ENCODE assay signal across 27 cellular contexts in genomic region chr22:21992593-21993237, GRCh38. TPM values are rescaled to one million over a fixed set of nuclear protein-coding genes. Genes with fewer than 3 reads are reported as not detected.
DNase-seq lines count a peak whose midpoint lies in the region; ATAC-seq, FAIRE-seq and TF ChIP-seq lines count a peak whose summit lies in the region.
"Had no signal": no experiment of that assay in that cellular context is flagged by ENCODE, and none has a peak within 500 bp of the region (broad histone marks: within the 10 kb centered on the region; RNA-seq: fewer than 3 reads in every experiment).

No MANE protein-coding gene starts in this region.

- TF ChIP-seq CTCF in liver (IDR thresholded peaks at IDR 0.05; ENCODE audit: low read depth, low read length, missing input control) (no peak), HepG2 (CRISPR knock-in tag; IDR thresholded peaks at IDR 0.05) (no peak), K562 (IDR thresholded peaks at IDR 0.05 in 2 of 3, conservative IDR thresholded peaks at IDR 0.05 in 1 of 3; ENCODE audit: insufficient read depth in 2 of 3, low read depth in 1 of 3, low read length in 3 of 3) (no peak), right lobe of liver (IDR thresholded peaks at IDR 0.05) (no peak)

- no peak overlapping the region for H3K4me2 ChIP-seq in HepG2 (ENCODE audit: low read depth, low read length)
- H3K4me2 ChIP-seq in K562 (ENCODE audit: insufficient read depth, low read length) = no peak overlapping the region
- H3K4me2 ChIP-seq: A549, BLaER1 had no signal

- TF ChIP-seq RAD21 in liver (IDR thresholded peaks at IDR 0.05) (no peak), HepG2 (CRISPR knock-in tag; IDR thresholded peaks at IDR 0.05) (no peak), K562 (CRISPR knock-in tag; conservative IDR thresholded peaks at IDR 0.05 in 1 of 2, IDR thresholded peaks at IDR 0.05 in 1 of 2) (no peak)

- H4K20me1 ChIP-seq in HepG2 (ENCODE audit: insufficient read depth, low read length) (no peaks in the 10 kb centered on the region), K562 (replicated peaks; ENCODE audit: control insufficient read depth, insufficient read depth, low read length) (no peaks in the 10 kb centered on the region)
- H4K20me1 ChIP-seq: BLaER1 had no signal

- DNase-seq in HepG2 (ENCODE audit: low spot score) (no peak), H7 (peak; percentile 12), K562 (ENCODE audit: extremely low read depth in 1 of 4, low spot score in 3 of 4) (peak; percentile 57 to 84 (median 74)), right lobe of liver (no peak), OCI-M2 (lab: John Stamatoyannopoulos, UW; ENCODE audit: unreplicated experiment) (no peak), hepatic stellate cell (ENCODE audit: low spot score) (no peak), HTR-8/SVneo (ENCODE audit: insufficient read length, low spot score) (no peak)
- DNase-seq: BE2C; C1 segment of cervical spinal cord; CD4-positive, alpha-beta memory T cell; CD4-positive, CD25-positive, alpha-beta regulatory T cell; CD8-positive, alpha-beta memory T cell; COR-L47; DMS 273 treated with DMSO at 0.1 percent for 48 hours; DMS153; DMS53; DMS79; DND-41; EL; GDM1 had no signal

- POLR2A ChIA-PET in HepG2 (lab: Yijun Ruan, JAX) = no interaction called here
- POLR2A ChIA-PET in K562 (lab: Yijun Ruan, JAX) = interaction anchor here (0.6 to 22.7 kb wide), 15 partner anchors 8 to 179 kb away, joined by 3 to 382 read pairs (median 4); partner anchors contain the start of gene TOP3B

- TF ChIP-seq POLR2A in HepG2 (IDR thresholded peaks at IDR 0.05; ENCODE audit: insufficient read depth in 1 of 2, low read depth in 2 of 2, low read length in 2 of 2) (no peak), K562 (conservative IDR thresholded peaks at IDR 0.05) (no peak), right lobe of liver (IDR thresholded peaks at IDR 0.05) (no peak)

- H3K36me3 ChIP-seq in liver (ENCODE audit: control insufficient read depth in 4 of 4, insufficient read depth in 3 of 4, low read depth in 1 of 4, low read length in 3 of 4) = no peaks in the 10 kb centered on the region
- no peaks in the 10 kb centered on the region for H3K36me3 ChIP-seq in HepG2 (replicated peaks in 1 of 2; ENCODE audit: control insufficient read depth in 1 of 2, insufficient read depth in 2 of 2, low read length in 2 of 2)
- no peaks in the 10 kb centered on the region for H3K36me3 ChIP-seq in H7 (replicated peaks; ENCODE audit: control insufficient read depth, insufficient read depth, low read length)
- no peaks in the 10 kb centered on the region for H3K36me3 ChIP-seq in K562 (ENCODE audit: control insufficient read depth, insufficient read depth, low read length)
- H3K36me3 ChIP-seq in right lobe of liver = no peaks in the 10 kb centered on the region
- H3K36me3 ChIP-seq: BE2C, BLaER1 had no signal

- in situ Hi-C loops in HepG2 (cut with HindIII; ENCODE audit: extremely low pct_ligation_motif_present, low pct_unique_long_range_greater_than_20kb) = no loop called here
- in situ Hi-C loops in K562 (cut with MboI) = no loop called here

- BruUV-seq in HepG2 (replicated peaks; lab: Mats Ljungman, UMichigan) (no TSS peak), K562 (replicated peaks; lab: Mats Ljungman, UMichigan) (no TSS peak)

- H3K9ac ChIP-seq in liver (ENCODE audit: low read depth in 1 of 2, low read length in 2 of 2) = no peak overlapping the region
- no peak overlapping the region for H3K9ac ChIP-seq in HepG2 (ENCODE audit: insufficient read depth, low read depth, low read length)
- H3K9ac ChIP-seq in K562 (ENCODE audit: insufficient read depth in 1 of 2, low read depth in 2 of 2, low read length in 2 of 2) = no peak overlapping the region; a peak in 1 of 4 replicates
- H3K9ac ChIP-seq: BLaER1 had no signal

- no peaks in the 10 kb centered on the region for H3K9me1 ChIP-seq in K562 (ENCODE audit: control insufficient read depth, insufficient read depth, low read length)

- FAIRE-seq in HepG2 (lab: Jason Lieb, UNC) (no peak), K562 (lab: Jason Lieb, UNC) (no peak), HTR-8/SVneo (lab: Jason Lieb, UNC) (no peak)
- FAIRE-seq: A549, GM12878, GM12892, GM18507 had no signal

- H3K27ac ChIP-seq in liver (ENCODE audit: low read depth in 1 of 2, low read length in 2 of 2) = peak overlapping the region; percentile 70 to 79
- H3K27ac ChIP-seq in HepG2 (ENCODE audit: extremely low read length, insufficient read depth, low read length) = no peak overlapping the region
- H3K27ac ChIP-seq in K562 (ENCODE audit: extremely low read depth, low read depth, low read length) = no peak overlapping the region
- H3K27ac ChIP-seq in right lobe of liver = peak overlapping the region; percentile 57 to 87 (median 74)
- H3K27ac ChIP-seq: 22Rv1, A549, BLaER1 had no signal

- 66% methylated on average over 7 of the region's 7 CpGs for WGBS in liver
- WGBS in HepG2 (ENCODE audit: low lambda C conversion rate) = 48% methylated on average over 7 of the region's 7 CpGs
- WGBS in K562 (ENCODE audit: insufficient coverage, low coverage, missing lambda C conversion rate) = 46% methylated on average over 7 of the region's 7 CpGs
- 58% methylated on average over 7 of the region's 7 CpGs for WGBS in right lobe of liver (ENCODE audit: insufficient coverage, low coverage, low lambda C conversion rate, missing lambda C conversion rate)

- H3K4me1 ChIP-seq in liver (ENCODE audit: control insufficient read depth in 4 of 4, insufficient read depth in 4 of 4, low read length in 3 of 4) = peaks cover 11 to 36% (median 30%) of the 10 kb centered on the region in 4 donors
- peaks cover 15% of the 10 kb centered on the region for H3K4me1 ChIP-seq in HepG2 (ENCODE audit: insufficient read depth, low read length)
- peaks cover 20 to 31% of the 10 kb centered on the region in 2 experiments; a peak in 4 of 5 replicates for H3K4me1 ChIP-seq in K562 (replicated peaks in 1 of 2; ENCODE audit: control insufficient read depth in 2 of 2, insufficient read depth in 2 of 2, low read length in 2 of 2)
- H3K4me1 ChIP-seq in right lobe of liver = peaks cover 0 to 31% (median 12%) of the 10 kb centered on the region in 4 donors
- H3K4me1 ChIP-seq: A549, BE2C, BLaER1 had no signal

- H3K27me3 ChIP-seq in liver (ENCODE audit: control insufficient read depth in 4 of 4, insufficient read depth in 4 of 4, low read length in 3 of 4) (no peaks in the 10 kb centered on the region), HepG2 (ENCODE audit: control insufficient read depth in 1 of 2, insufficient read depth in 2 of 2, low read length in 2 of 2) (peaks cover 0 to 36% of the 10 kb centered on the region in 2 experiments; a peak in 3 of 5 replicates), H7 (ENCODE audit: control insufficient read depth, insufficient read depth, low read length) (peaks cover 95% of the 10 kb centered on the region), K562 (ENCODE audit: control insufficient read depth in 2 of 2, insufficient read depth in 2 of 2, low read length in 2 of 2) (peaks cover 0 to 16% of the 10 kb centered on the region in 2 experiments; a peak in 3 of 5 replicates), right lobe of liver (no peaks in the 10 kb centered on the region)
- H3K27me3 ChIP-seq: BE2C, BLaER1 had no signal

- ATAC-seq in HepG2 = no peak
- no peak for ATAC-seq in K562
- peak; percentile 59 to 72 (median 68) for ATAC-seq in right lobe of liver
- ATAC-seq: A549, GM12878 had no signal

- no peak overlapping the region for H3K4me3 ChIP-seq in liver (ENCODE audit: low read depth in 1 of 3, low read length in 3 of 3)
- H3K4me3 ChIP-seq in HepG2 (replicated peaks in 1 of 3; ENCODE audit: insufficient read depth in 1 of 3, low read depth in 2 of 3, low read length in 3 of 3) = no peak overlapping the region
- no peak overlapping the region for H3K4me3 ChIP-seq in H7 (ENCODE audit: insufficient read depth, low read depth, low read length)
- H3K4me3 ChIP-seq in K562 = no peak overlapping the region
- no peak overlapping the region for H3K4me3 ChIP-seq in right lobe of liver
- H3K4me3 ChIP-seq: A549, BLaER1, GM12878 had no signal

- TF ChIP-seq EP300 in HepG2 (IDR thresholded peaks at IDR 0.05; ENCODE audit: low read depth in 2 of 2, low read length in 2 of 2) (no peak), HepG2 (CRISPR knock-in tag; IDR thresholded peaks at IDR 0.05; ENCODE audit: borderline replicate concordance) (no peak), K562 (IDR thresholded peaks at IDR 0.05; ENCODE audit: low read length) (no peak)

- no peak overlapping the region for H2AFZ ChIP-seq in HepG2 (ENCODE audit: low read length)
- peak overlapping the region; percentile 60 for H2AFZ ChIP-seq in K562 (ENCODE audit: low read depth, low read length)

- H3K9me3 ChIP-seq in liver (ENCODE audit: control insufficient read depth in 4 of 4, low read length in 3 of 4) (no peaks in the 10 kb centered on the region), HepG2 (ENCODE audit: low read length) (no peaks in the 10 kb centered on the region), K562 (replicated peaks; ENCODE audit: control insufficient read depth, insufficient read depth, low read depth, low read length) (no peaks in the 10 kb centered on the region), right lobe of liver (no peaks in the 10 kb centered on the region)
- H3K9me3 ChIP-seq: A549, BE2C, BLaER1 had no signal

- H3K79me2 ChIP-seq in HepG2 (ENCODE audit: insufficient read depth, low read length) = no peaks in the 10 kb centered on the region
- no peaks in the 10 kb centered on the region for H3K79me2 ChIP-seq in K562 (ENCODE audit: control insufficient read depth, insufficient read depth, low read length)

- CTCF ChIA-PET in HepG2 (lab: Yijun Ruan, JAX; ENCODE audit: low intra/inter-chr PET ratio, low total read pairs) (no interaction called here), K562 (lab: Yijun Ruan, JAX; ENCODE audit: low intra/inter-chr PET ratio) (interaction anchor here (0.6 kb wide), 1 partner anchor 1466 kb away, joined by 3 read pairs; no protein-coding TSS in a partner anchor)

- intact Hi-C loops in HepG2 (cut with micrococcal nuclease; ENCODE audit: unreplicated experiment) = no loop called here
- intact Hi-C loops in K562 (cut with micrococcal nuclease) = no loop called here
- intact Hi-C loops in right lobe of liver (cut with DNase I) = no loop called here

RNA-seq across cellular contexts. Expression of gene TOP3B, which starts 10.1 kb away (rescaled TPM):
- total RNA-seq in liver = 10 to 100 TPM in 1 of 2 donors, 1 to 10 TPM in 1; 9.7 to 26.9 TPM
- polyA plus RNA-seq in liver = 1 to 10 TPM; 6.0 to 7.9 TPM
- 18.2 and 28.5 TPM in 2 replicates for total RNA-seq in HepG2 (2016; rRNA removed; fragmentation: Illumina TruSeq; extraction: Trizol)
- 15.2 and 19.6 TPM in 2 replicates for total RNA-seq in HepG2 (2016; cell fraction: cytosol; rRNA removed; fragmentation: Illumina TruSeq; extraction: Trizol; ENCODE audit: low read depth)
- 16.3 and 26.7 TPM in 2 replicates for total RNA-seq in HepG2 (2016; cell fraction: insoluble cytoplasmic fraction; rRNA removed; fragmentation: Illumina TruSeq; extraction: Trizol)
- total RNA-seq in HepG2 (2016; cell fraction: membrane; rRNA removed; fragmentation: Illumina TruSeq; extraction: Trizol) = 11.0 and 11.7 TPM in 2 replicates
- 44.1 and 55.2 TPM in 2 replicates for total RNA-seq in HepG2 (2016; cell fraction: nucleus; rRNA removed; fragmentation: Illumina TruSeq; extraction: Trizol)
- 29.7 and 36.2 TPM in 2 replicates for polyA plus RNA-seq in HepG2 (2011; rRNA removed)
- polyA plus RNA-seq in HepG2 (2011; cell fraction: cytosol; rRNA removed) = 8.8 and 12.0 TPM in 2 replicates
- 321 and 373 TPM in 2 replicates for polyA plus RNA-seq in HepG2 (2011; cell fraction: nucleus; rRNA removed)
- polyA plus RNA-seq in HepG2 (2012) = 22.3 and 45.3 TPM in 2 replicates
- 1.6 and 1.8 TPM in 2 replicates for polyA plus RNA-seq in HepG2 (2016; cell fraction: cytosol; fragmentation: Illumina TruSeq; extraction: Trizol; ENCODE audit: low read depth)
- 13.9 and 14.0 TPM in 2 replicates for polyA plus RNA-seq in HepG2 (2016; cell fraction: insoluble cytoplasmic fraction; fragmentation: Illumina TruSeq; extraction: Trizol; ENCODE audit: low read depth)
- 2.7 and 2.9 TPM in 2 replicates for polyA plus RNA-seq in HepG2 (2016; cell fraction: membrane; fragmentation: Illumina TruSeq; extraction: Trizol; ENCODE audit: low read depth)
- polyA plus RNA-seq in HepG2 (2016; cell fraction: nucleus; fragmentation: Illumina TruSeq; extraction: Trizol; ENCODE audit: insufficient read depth, low read depth) = 115 and 122 TPM in 2 replicates
- polyA minus RNA-seq in HepG2 (2011; rRNA and poly(A)+ RNA removed; ENCODE audit: low replicate concordance) = 29.4 and 31.9 TPM in 2 replicates
- polyA minus RNA-seq in HepG2 (2011; cell fraction: cytosol; rRNA and poly(A)+ RNA removed) = 3.7 and 5.9 TPM in 2 replicates
- 49.7 and 52.4 TPM in 2 replicates for polyA minus RNA-seq in HepG2 (2011; cell fraction: nucleus; rRNA and poly(A)+ RNA removed)
- total RNA-seq in H7 (2014; rRNA removed; shearing (Covaris generic)) = 53.8 and 76.2 TPM in 2 replicates
- total RNA-seq in K562 (2011; cell fraction: chromatin; rRNA removed; ENCODE audit: low replicate concordance) = 654 and 1,271 TPM in 2 replicates
- 667 and 676 TPM in 2 replicates for total RNA-seq in K562 (2011; cell fraction: nucleolus; rRNA removed)
- total RNA-seq in K562 (2011; cell fraction: nucleoplasm; rRNA removed) = 562 and 595 TPM in 2 replicates
- total RNA-seq in K562 (2014; rRNA removed) = 168 and 209 TPM in 2 replicates
- total RNA-seq in K562 (2014; rRNA removed; fragmentation: Illumina TruSeq; extraction: Trizol) = 70.7 and 93.0 TPM in 2 replicates
- total RNA-seq in K562 (2015; rRNA removed; fragmentation: Illumina TruSeq; extraction: Trizol) = 132 and 135 TPM in 2 replicates
- 182 and 188 TPM in 2 replicates for total RNA-seq in K562 (2021)
- 77.5 and 115 TPM in 2 replicates for polyA plus RNA-seq in K562 (2011; rRNA removed)
- 70.1 and 77.8 TPM in 2 replicates for polyA plus RNA-seq in K562 (2011; cell fraction: cytosol; rRNA removed)
- polyA plus RNA-seq in K562 (2011; cell fraction: nucleus; rRNA removed) = 984 and 1,286 TPM in 2 replicates
- 96.9 and 122 TPM in 2 replicates for polyA plus RNA-seq in K562 (2012)
- polyA plus RNA-seq in K562 (2014; fragmentation: Illumina TruSeq; extraction: Trizol) = 112 and 123 TPM in 2 replicates
- 10 to 100 TPM in 1 of 2 experiments, 1 to 10 TPM in 1; 3.0 to 11.5 TPM for polyA plus RNA-seq in K562 (2014; fragmentation: Nextera tagmentation; extraction: Ambion mirVana)
- polyA plus RNA-seq in K562 (2014; rRNA removed) = 153 and 161 TPM in 2 replicates
- polyA minus RNA-seq in K562 (2011; rRNA and poly(A)+ RNA removed) = 98.9 and 108 TPM in 2 replicates
- polyA minus RNA-seq in K562 (2011; cell fraction: cytosol; rRNA and poly(A)+ RNA removed) = 76.3 and 79.3 TPM in 2 replicates
- polyA minus RNA-seq in K562 (2011; cell fraction: nucleus; rRNA and poly(A)+ RNA removed) = 248 and 295 TPM in 2 replicates
- 10 to 100 TPM; 13.5 to 20.4 (median 15.6) TPM for total RNA-seq in right lobe of liver

RNA-seq across cellular contexts. Expression of gene PPM1F, which starts 40.1 kb away (rescaled TPM):
- 10 to 100 TPM; 11.4 to 15.5 TPM for total RNA-seq in liver
- 1 to 10 TPM; 1.8 to 6.4 TPM for polyA plus RNA-seq in liver
- total RNA-seq in HepG2 (2016; rRNA removed; fragmentation: Illumina TruSeq; extraction: Trizol) = 19.6 and 20.4 TPM in 2 replicates
- 1.8 TPM in 2 replicates for total RNA-seq in HepG2 (2016; cell fraction: cytosol; rRNA removed; fragmentation: Illumina TruSeq; extraction: Trizol; ENCODE audit: low read depth)
- total RNA-seq in HepG2 (2016; cell fraction: insoluble cytoplasmic fraction; rRNA removed; fragmentation: Illumina TruSeq; extraction: Trizol) = 19.5 and 19.8 TPM in 2 replicates
- 5.8 and 7.5 TPM in 2 replicates for total RNA-seq in HepG2 (2016; cell fraction: membrane; rRNA removed; fragmentation: Illumina TruSeq; extraction: Trizol)
- total RNA-seq in HepG2 (2016; cell fraction: nucleus; rRNA removed; fragmentation: Illumina TruSeq; extraction: Trizol) = 13.2 and 13.5 TPM in 2 replicates
- 11.0 and 14.4 TPM in 2 replicates for polyA plus RNA-seq in HepG2 (2011; rRNA removed)
- 8.9 and 10.5 TPM in 2 replicates for polyA plus RNA-seq in HepG2 (2011; cell fraction: cytosol; rRNA removed)
- polyA plus RNA-seq in HepG2 (2011; cell fraction: nucleus; rRNA removed) = 51.0 and 62.2 TPM in 2 replicates
- 7.7 and 10.0 TPM in 2 replicates for polyA plus RNA-seq in HepG2 (2012)
- 1.2 and 1.9 TPM in 2 replicates for polyA plus RNA-seq in HepG2 (2016; cell fraction: cytosol; fragmentation: Illumina TruSeq; extraction: Trizol; ENCODE audit: low read depth)
- polyA plus RNA-seq in HepG2 (2016; cell fraction: insoluble cytoplasmic fraction; fragmentation: Illumina TruSeq; extraction: Trizol; ENCODE audit: low read depth) = 11.3 and 12.7 TPM in 2 replicates
- 3.0 and 4.1 TPM in 2 replicates for polyA plus RNA-seq in HepG2 (2016; cell fraction: membrane; fragmentation: Illumina TruSeq; extraction: Trizol; ENCODE audit: low read depth)
- 19.5 and 30.2 TPM in 2 replicates for polyA plus RNA-seq in HepG2 (2016; cell fraction: nucleus; fragmentation: Illumina TruSeq; extraction: Trizol; ENCODE audit: insufficient read depth, low read depth)
- polyA minus RNA-seq in HepG2 (2011; rRNA and poly(A)+ RNA removed; ENCODE audit: low replicate concordance) = 9.9 and 30.7 TPM in 2 replicates
- 9.1 and 9.8 TPM in 2 replicates for polyA minus RNA-seq in HepG2 (2011; cell fraction: cytosol; rRNA and poly(A)+ RNA removed)
- polyA minus RNA-seq in HepG2 (2011; cell fraction: nucleus; rRNA and poly(A)+ RNA removed) = 7.8 and 8.6 TPM in 2 replicates
- 19.7 and 34.8 TPM in 2 replicates for total RNA-seq in H7 (2014; rRNA removed; shearing (Covaris generic))
- 103 and 226 TPM in 2 replicates for total RNA-seq in K562 (2011; cell fraction: chromatin; rRNA removed; ENCODE audit: low replicate concordance)
- total RNA-seq in K562 (2011; cell fraction: nucleolus; rRNA removed) = 122 and 135 TPM in 2 replicates
- 120 and 153 TPM in 2 replicates for total RNA-seq in K562 (2011; cell fraction: nucleoplasm; rRNA removed)
- 132 and 153 TPM in 2 replicates for total RNA-seq in K562 (2014; rRNA removed)
- 33.1 and 36.9 TPM in 2 replicates for total RNA-seq in K562 (2014; rRNA removed; fragmentation: Illumina TruSeq; extraction: Trizol)
- 74.6 and 75.0 TPM in 2 replicates for total RNA-seq in K562 (2015; rRNA removed; fragmentation: Illumina TruSeq; extraction: Trizol)
- total RNA-seq in K562 (2021) = 157 and 159 TPM in 2 replicates
- 64.0 and 73.1 TPM in 2 replicates for polyA plus RNA-seq in K562 (2011; rRNA removed)
- 74.8 and 124 TPM in 2 replicates for polyA plus RNA-seq in K562 (2011; cell fraction: cytosol; rRNA removed)
- 187 and 284 TPM in 2 replicates for polyA plus RNA-seq in K562 (2011; cell fraction: nucleus; rRNA removed)
- 81.6 and 118 TPM in 2 replicates for polyA plus RNA-seq in K562 (2012)
- polyA plus RNA-seq in K562 (2014; fragmentation: Illumina TruSeq; extraction: Trizol) = 53.8 and 92.1 TPM in 2 replicates
- 1 to 10 TPM; 2.1 to 4.5 TPM for polyA plus RNA-seq in K562 (2014; fragmentation: Nextera tagmentation; extraction: Ambion mirVana)
- polyA plus RNA-seq in K562 (2014; rRNA removed) = 110 and 121 TPM in 2 replicates
- 29.5 and 43.3 TPM in 2 replicates for polyA minus RNA-seq in K562 (2011; rRNA and poly(A)+ RNA removed)
- polyA minus RNA-seq in K562 (2011; cell fraction: cytosol; rRNA and poly(A)+ RNA removed) = 53.3 and 68.1 TPM in 2 replicates
- polyA minus RNA-seq in K562 (2011; cell fraction: nucleus; rRNA and poly(A)+ RNA removed) = 34.9 and 45.5 TPM in 2 replicates
- 10 to 100 TPM in 4 of 6 experiments, 1 to 10 TPM in 2; 5.0 to 19.4 (median 12.8) TPM for total RNA-seq in right lobe of liver

Comparison
In these comparisons a context has a peak if more than half of its experiments do, and no peak if none do; other contexts are left out.
1. H3K27ac ChIP-seq: peak in liver (2 of 2) and right lobe of liver (3 of 3); none in HepG2 (single experiment) and K562 (single experiment).
2. ATAC-seq: peak in right lobe of liver (4 of 4); none in HepG2 (single experiment) and K562 (single experiment).
3. DNase-seq: peak in H7 (single experiment) and K562 (4 of 4); none in HepG2 (single experiment), right lobe of liver (0 of 3), OCI-M2 (single experiment), hepatic stellate cell (single experiment) and HTR-8/SVneo (single experiment).